1 cellular context compared by ENCODE assay signal in the genomic region with DNA sequence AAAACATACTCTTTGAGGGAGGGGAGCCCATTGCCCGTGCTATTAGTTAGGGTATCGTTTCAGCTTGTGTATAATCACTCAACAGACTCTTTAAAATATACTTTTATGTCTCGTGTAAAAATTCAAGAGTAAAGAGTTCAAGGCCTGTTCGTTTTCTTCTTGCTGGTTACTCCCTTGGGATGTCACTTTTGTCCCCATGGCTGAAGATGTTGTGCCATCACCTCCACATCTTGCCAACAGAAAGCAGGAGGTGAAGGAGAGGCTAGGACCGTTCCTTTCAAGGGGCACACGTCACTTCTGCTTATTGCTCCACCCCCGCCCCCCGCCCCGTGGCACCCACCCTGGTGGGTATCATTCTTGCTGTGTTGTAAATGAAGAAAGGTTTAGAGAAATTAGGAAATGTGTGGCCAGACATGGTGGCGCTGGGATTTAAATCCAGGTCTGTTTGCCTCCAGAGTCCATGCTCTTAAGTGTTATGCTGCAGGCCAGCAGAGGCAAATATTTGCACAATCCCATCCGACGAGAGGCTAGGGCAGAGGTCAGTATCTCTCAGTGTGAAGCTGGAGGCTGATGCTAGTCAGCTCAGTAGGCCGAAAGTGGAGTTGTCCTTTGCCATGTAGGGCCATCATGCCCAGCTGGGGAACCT.
TF ChIP-seq lines count a peak whose summit lies in the region.

No MANE protein-coding gene starts in this region.

TF ChIP-seq in HepG2, 621 proteins besides CTCF, POLR2A, EP300 and RAD21 (continued from another document and continues in another):
- TF ChIP-seq, protein P1, sequence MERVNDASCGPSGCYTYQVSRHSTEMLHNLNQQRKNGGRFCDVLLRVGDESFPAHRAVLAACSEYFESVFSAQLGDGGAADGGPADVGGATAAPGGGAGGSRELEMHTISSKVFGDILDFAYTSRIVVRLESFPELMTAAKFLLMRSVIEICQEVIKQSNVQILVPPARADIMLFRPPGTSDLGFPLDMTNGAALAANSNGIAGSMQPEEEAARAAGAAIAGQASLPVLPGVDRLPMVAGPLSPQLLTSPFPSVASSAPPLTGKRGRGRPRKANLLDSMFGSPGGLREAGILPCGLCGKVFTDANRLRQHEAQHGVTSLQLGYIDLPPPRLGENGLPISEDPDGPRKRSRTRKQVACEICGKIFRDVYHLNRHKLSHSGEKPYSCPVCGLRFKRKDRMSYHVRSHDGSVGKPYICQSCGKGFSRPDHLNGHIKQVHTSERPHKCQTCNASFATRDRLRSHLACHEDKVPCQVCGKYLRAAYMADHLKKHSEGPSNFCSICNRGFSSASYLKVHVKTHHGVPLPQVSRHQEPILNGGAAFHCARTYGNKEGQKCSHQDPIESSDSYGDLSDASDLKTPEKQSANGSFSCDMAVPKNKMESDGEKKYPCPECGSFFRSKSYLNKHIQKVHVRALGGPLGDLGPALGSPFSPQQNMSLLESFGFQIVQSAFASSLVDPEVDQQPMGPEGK (CRISPR knock-in tag; IDR thresholded peaks at IDR 0.05), result no peak
- TF ChIP-seq, protein P2, sequence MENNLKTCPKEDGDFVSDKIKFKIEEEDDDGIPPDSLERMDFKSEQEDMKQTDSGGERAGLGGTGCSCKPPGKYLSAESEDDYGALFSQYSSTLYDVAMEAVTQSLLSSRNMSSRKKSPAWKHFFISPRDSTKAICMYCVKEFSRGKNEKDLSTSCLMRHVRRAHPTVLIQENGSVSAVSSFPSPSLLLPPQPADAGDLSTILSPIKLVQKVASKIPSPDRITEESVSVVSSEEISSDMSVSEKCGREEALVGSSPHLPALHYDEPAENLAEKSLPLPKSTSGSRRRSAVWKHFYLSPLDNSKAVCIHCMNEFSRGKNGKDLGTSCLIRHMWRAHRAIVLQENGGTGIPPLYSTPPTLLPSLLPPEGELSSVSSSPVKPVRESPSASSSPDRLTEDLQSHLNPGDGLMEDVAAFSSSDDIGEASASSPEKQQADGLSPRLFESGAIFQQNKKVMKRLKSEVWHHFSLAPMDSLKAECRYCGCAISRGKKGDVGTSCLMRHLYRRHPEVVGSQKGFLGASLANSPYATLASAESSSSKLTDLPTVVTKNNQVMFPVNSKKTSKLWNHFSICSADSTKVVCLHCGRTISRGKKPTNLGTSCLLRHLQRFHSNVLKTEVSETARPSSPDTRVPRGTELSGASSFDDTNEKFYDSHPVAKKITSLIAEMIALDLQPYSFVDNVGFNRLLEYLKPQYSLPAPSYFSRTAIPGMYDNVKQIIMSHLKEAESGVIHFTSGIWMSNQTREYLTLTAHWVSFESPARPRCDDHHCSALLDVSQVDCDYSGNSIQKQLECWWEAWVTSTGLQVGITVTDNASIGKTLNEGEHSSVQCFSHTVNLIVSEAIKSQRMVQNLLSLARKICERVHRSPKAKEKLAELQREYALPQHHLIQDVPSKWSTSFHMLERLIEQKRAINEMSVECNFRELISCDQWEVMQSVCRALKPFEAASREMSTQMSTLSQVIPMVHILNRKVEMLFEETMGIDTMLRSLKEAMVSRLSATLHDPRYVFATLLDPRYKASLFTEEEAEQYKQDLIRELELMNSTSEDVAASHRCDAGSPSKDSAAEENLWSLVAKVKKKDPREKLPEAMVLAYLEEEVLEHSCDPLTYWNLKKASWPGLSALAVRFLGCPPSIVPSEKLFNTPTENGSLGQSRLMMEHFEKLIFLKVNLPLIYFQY (CRISPR knock-in tag; IDR thresholded peaks at IDR 0.05; ENCODE audit: borderline replicate concordance), result no peak
- no peak for TF ChIP-seq HNRNPK (IDR thresholded peaks at IDR 0.05; ENCODE audit: low read depth, low read length, poor library complexity, severe bottlenecking)
- no peak for TF ChIP-seq ZBTB38 (CRISPR knock-in tag; IDR thresholded peaks at IDR 0.05)
- no peak for TF ChIP-seq ZNF253 (CRISPR knock-in tag; IDR thresholded peaks at IDR 0.05; ENCODE audit: borderline replicate concordance)
- peak; percentile 31; the same call in 1 of the 2 replicates for TF ChIP-seq TFDP2 (CRISPR knock-in tag; IDR thresholded peaks at IDR 0.05)
- TF ChIP-seq ZNF75D (CRISPR knock-in tag; IDR thresholded peaks at IDR 0.05; ENCODE audit: borderline replicate concordance), result no peak
- peak; percentile 43 for TF ChIP-seq SKI (IDR thresholded peaks at IDR 0.05; ENCODE audit: partially characterized antibody)
- TF ChIP-seq ARNT2 (CRISPR knock-in tag; IDR thresholded peaks at IDR 0.05; ENCODE audit: low read depth), result no peak; the same call in 1 of the 2 replicates
- no peak for TF ChIP-seq MBNL3 (CRISPR knock-in tag; conservative IDR thresholded peaks at IDR 0.05)
- no peak for TF ChIP-seq JDP2 (CRISPR knock-in tag; IDR thresholded peaks at IDR 0.05; ENCODE audit: borderline replicate concordance)
- no peak for TF ChIP-seq POLR2G (IDR thresholded peaks at IDR 0.05; ENCODE audit: low read depth, low read length)
- TF ChIP-seq ZMAT3 (CRISPR knock-in tag; conservative IDR thresholded peaks at IDR 0.05), result no peak
- TF ChIP-seq CHD2 (IDR thresholded peaks at IDR 0.05; ENCODE audit: low read depth, low read length), result no peak
- no peak; the same call in 1 of the 2 replicates for TF ChIP-seq WIZ (CRISPR knock-in tag; IDR thresholded peaks at IDR 0.05)
- TF ChIP-seq, protein P3, sequence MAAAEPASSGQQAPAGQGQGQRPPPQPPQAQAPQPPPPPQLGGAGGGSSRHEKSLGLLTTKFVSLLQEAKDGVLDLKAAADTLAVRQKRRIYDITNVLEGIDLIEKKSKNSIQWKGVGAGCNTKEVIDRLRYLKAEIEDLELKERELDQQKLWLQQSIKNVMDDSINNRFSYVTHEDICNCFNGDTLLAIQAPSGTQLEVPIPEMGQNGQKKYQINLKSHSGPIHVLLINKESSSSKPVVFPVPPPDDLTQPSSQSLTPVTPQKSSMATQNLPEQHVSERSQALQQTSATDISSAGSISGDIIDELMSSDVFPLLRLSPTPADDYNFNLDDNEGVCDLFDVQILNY (CRISPR knock-in tag; conservative IDR thresholded peaks at IDR 0.05), result no peak
- TF ChIP-seq ATF6 (CRISPR knock-in tag; conservative IDR thresholded peaks at IDR 0.05), result no peak
- TF ChIP-seq, protein P4, sequence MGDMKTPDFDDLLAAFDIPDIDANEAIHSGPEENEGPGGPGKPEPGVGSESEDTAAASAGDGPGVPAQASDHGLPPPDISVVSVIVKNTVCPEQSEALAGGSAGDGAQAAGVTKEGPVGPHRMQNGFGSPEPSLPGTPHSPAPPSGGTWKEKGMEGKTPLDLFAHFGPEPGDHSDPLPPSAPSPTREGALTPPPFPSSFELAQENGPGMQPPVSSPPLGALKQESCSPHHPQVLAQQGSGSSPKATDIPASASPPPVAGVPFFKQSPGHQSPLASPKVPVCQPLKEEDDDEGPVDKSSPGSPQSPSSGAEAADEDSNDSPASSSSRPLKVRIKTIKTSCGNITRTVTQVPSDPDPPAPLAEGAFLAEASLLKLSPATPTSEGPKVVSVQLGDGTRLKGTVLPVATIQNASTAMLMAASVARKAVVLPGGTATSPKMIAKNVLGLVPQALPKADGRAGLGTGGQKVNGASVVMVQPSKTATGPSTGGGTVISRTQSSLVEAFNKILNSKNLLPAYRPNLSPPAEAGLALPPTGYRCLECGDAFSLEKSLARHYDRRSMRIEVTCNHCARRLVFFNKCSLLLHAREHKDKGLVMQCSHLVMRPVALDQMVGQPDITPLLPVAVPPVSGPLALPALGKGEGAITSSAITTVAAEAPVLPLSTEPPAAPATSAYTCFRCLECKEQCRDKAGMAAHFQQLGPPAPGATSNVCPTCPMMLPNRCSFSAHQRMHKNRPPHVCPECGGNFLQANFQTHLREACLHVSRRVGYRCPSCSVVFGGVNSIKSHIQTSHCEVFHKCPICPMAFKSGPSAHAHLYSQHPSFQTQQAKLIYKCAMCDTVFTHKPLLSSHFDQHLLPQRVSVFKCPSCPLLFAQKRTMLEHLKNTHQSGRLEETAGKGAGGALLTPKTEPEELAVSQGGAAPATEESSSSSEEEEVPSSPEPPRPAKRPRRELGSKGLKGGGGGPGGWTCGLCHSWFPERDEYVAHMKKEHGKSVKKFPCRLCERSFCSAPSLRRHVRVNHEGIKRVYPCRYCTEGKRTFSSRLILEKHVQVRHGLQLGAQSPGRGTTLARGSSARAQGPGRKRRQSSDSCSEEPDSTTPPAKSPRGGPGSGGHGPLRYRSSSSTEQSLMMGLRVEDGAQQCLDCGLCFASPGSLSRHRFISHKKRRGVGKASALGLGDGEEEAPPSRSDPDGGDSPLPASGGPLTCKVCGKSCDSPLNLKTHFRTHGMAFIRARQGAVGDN (CRISPR knock-in tag; IDR thresholded peaks at IDR 0.05), result peak; percentile 55; the same call in 1 of the 2 replicates
- no peak for TF ChIP-seq SIN3B (IDR thresholded peaks at IDR 0.05; ENCODE audit: low read length)
- TF ChIP-seq MTF1 (CRISPR knock-in tag; IDR thresholded peaks at IDR 0.05), result no peak
- TF ChIP-seq SNAPC5 (CRISPR knock-in tag; IDR thresholded peaks at IDR 0.05; ENCODE audit: borderline replicate concordance), result no peak
- TF ChIP-seq, protein P5, sequence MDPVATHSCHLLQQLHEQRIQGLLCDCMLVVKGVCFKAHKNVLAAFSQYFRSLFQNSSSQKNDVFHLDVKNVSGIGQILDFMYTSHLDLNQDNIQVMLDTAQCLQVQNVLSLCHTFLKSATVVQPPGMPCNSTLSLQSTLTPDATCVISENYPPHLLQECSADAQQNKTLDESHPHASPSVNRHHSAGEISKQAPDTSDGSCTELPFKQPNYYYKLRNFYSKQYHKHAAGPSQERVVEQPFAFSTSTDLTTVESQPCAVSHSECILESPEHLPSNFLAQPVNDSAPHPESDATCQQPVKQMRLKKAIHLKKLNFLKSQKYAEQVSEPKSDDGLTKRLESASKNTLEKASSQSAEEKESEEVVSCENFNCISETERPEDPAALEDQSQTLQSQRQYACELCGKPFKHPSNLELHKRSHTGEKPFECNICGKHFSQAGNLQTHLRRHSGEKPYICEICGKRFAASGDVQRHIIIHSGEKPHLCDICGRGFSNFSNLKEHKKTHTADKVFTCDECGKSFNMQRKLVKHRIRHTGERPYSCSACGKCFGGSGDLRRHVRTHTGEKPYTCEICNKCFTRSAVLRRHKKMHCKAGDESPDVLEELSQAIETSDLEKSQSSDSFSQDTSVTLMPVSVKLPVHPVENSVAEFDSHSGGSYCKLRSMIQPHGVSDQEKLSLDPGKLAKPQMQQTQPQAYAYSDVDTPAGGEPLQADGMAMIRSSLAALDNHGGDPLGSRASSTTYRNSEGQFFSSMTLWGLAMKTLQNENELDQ (CRISPR knock-in tag; IDR thresholded peaks at IDR 0.05; ENCODE audit: borderline replicate concordance), result no peak
- no peak for TF ChIP-seq THAP7 (CRISPR knock-in tag; IDR thresholded peaks at IDR 0.05)
